Comparison of ENCODE assay signal across 8 cellular contexts in genomic region chr11:61776561-61777075, GRCh38. TPM values are rescaled to one million over a fixed set of nuclear protein-coding genes. Genes with fewer than 3 reads are reported as not detected.
DNase-seq lines count a peak whose midpoint lies in the region; ATAC-seq and TF ChIP-seq lines count a peak whose summit lies in the region.

No MANE protein-coding gene starts in this region.

- peak; percentile 83 for TF ChIP-seq CTCF in Loucy (conservative IDR thresholded peaks at IDR 0.05; ENCODE audit: low read length)

- H4K20me1 ChIP-seq in Loucy (ENCODE audit: insufficient read depth, low read length, poor library complexity, severe bottlenecking): no peaks in the 10 kb centered on the region

- ATAC-seq in memory B cell (ENCODE audit: low read depth): peak; percentile 70
- peak; percentile 68 for ATAC-seq in stimulated activated naive CD8-positive, alpha-beta T cell treated with anti-CD3 and anti-CD28 coated beads, Interleukin-15, Interleukin-2, amounts not matched to agents 100 U/mL and 50 U/mL, for 24 hours
- no peak for ATAC-seq in GM21528 (IDR thresholded peaks at IDR 0.05; ENCODE audit: low FRiP score, unreplicated experiment)

- H3K9me3 Mint-ChIP-seq in activated CD4-positive, alpha-beta T cell treated with anti-CD3 and anti-CD28 coated beads, Interleukin-2, amount 10 ng/mL, durations not matched to agents 7 days and 5 days: no peaks in the 10 kb centered on the region
- H3K9me3 Mint-ChIP-seq in memory B cell: no peaks in the 10 kb centered on the region

- H3K4me3 ChIP-seq in Loucy (ENCODE audit: low read length, poor library complexity, severe bottlenecking): no peak overlapping the region

- H3F3A ChIP-seq in Loucy (ENCODE audit: low read depth): no peaks in the 10 kb centered on the region

- H3K9ac ChIP-seq in Loucy (ENCODE audit: low read depth, low read length, poor library complexity, severe bottlenecking): no peak overlapping the region

- no peak overlapping the region for H3K4me2 ChIP-seq in Loucy (ENCODE audit: low read depth, low read length, poor library complexity, severe bottlenecking)

- CTCF ChIA-PET in activated CD4-positive, alpha-beta T cell treated with anti-CD3 and anti-CD28 coated beads, Interleukin-2, amount 10 ng/mL, durations not matched to agents 7 days and 5 days (lab: Charles Lee): interaction anchor here (0.6 to 1.3 kb wide), 5 partner anchors 10 to 68 kb away, joined by 3 to 4 read pairs (median 3); no protein-coding TSS in a partner anchor

- peaks cover 25% of the 10 kb centered on the region for H3K4me1 Mint-ChIP-seq in activated CD4-positive, alpha-beta T cell treated with anti-CD3 and anti-CD28 coated beads, Interleukin-2, amount 10 ng/mL, durations not matched to agents 7 days and 5 days
- H3K4me1 Mint-ChIP-seq in memory B cell: peaks cover 2% of the 10 kb centered on the region

- peaks cover 2% of the 10 kb centered on the region for H3K27me3 Mint-ChIP-seq in activated CD4-positive, alpha-beta T cell treated with anti-CD3 and anti-CD28 coated beads, Interleukin-2, amount 10 ng/mL, durations not matched to agents 7 days and 5 days
- H3K27me3 Mint-ChIP-seq in memory B cell: peaks cover 14% of the 10 kb centered on the region

- no peaks in the 10 kb centered on the region for H3K79me2 ChIP-seq in Loucy (ENCODE audit: insufficient read depth, low read length)

- no peaks in the 10 kb centered on the region for H3K36me3 Mint-ChIP-seq in activated CD4-positive, alpha-beta T cell treated with anti-CD3 and anti-CD28 coated beads, Interleukin-2, amount 10 ng/mL, durations not matched to agents 7 days and 5 days (ENCODE audit: low read depth)
- H3K36me3 Mint-ChIP-seq in memory B cell: no peaks in the 10 kb centered on the region

- no peak overlapping the region for H2AFZ ChIP-seq in Loucy (ENCODE audit: low read length)

- no peaks in the 10 kb centered on the region for H3K9me2 ChIP-seq in Loucy (replicated peaks; ENCODE audit: low read depth, low read length)

- H3K4me1 ChIP-seq in Loucy (ENCODE audit: insufficient read depth, low read length, poor library complexity, severe bottlenecking): no peaks in the 10 kb centered on the region

- no peak overlapping the region for H3K27ac Mint-ChIP-seq in activated CD4-positive, alpha-beta T cell treated with anti-CD3 and anti-CD28 coated beads, Interleukin-2, amount 10 ng/mL, durations not matched to agents 7 days and 5 days
- no peak overlapping the region for H3K27ac Mint-ChIP-seq in memory B cell

- H3K36me3 ChIP-seq in Loucy (ENCODE audit: insufficient read depth, low read length): no peaks in the 10 kb centered on the region

- peak overlapping the region; percentile 42 for H3K4me3 Mint-ChIP-seq in activated CD4-positive, alpha-beta T cell treated with anti-CD3 and anti-CD28 coated beads, Interleukin-2, amount 10 ng/mL, durations not matched to agents 7 days and 5 days
- H3K4me3 Mint-ChIP-seq in memory B cell: peak overlapping the region; percentile 53

- POLR2A ChIA-PET in activated CD4-positive, alpha-beta T cell treated with anti-CD3 and anti-CD28 coated beads, Interleukin-2, amount 10 ng/mL, durations not matched to agents 7 days and 5 days (lab: Charles Lee): no interaction called here

- H3K27me3 ChIP-seq in Loucy (ENCODE audit: insufficient read depth, low read length, poor library complexity, severe bottlenecking): no peaks in the 10 kb centered on the region

- DNase-seq in activated gamma-delta T cell treated with Interleukin-2 at 50 U/mL for 16 hours (peak; percentile 61), activated gamma-delta T cell (lab: John Stamatoyannopoulos, UW) (no peak), dermis blood vessel endothelial cell (peak; percentile 80), memory B cell (ENCODE audit: low spot score in 2 of 2) (peak; percentile 41 to 57)
- DNase-seq in activated CD4-positive, alpha-beta T cell treated with anti-CD3 and anti-CD28 coated beads, Interleukin-2, amount 10 ng/mL, durations not matched to agents 7 days and 5 days: peak; percentile 75
- DNase-seq in stimulated activated naive CD8-positive, alpha-beta T cell treated with anti-CD3 and anti-CD28 coated beads, Interleukin-15, Interleukin-2, amounts not matched to agents 100 U/mL and 50 U/mL, for 24 hours: peak; percentile 78

- no peaks in the 10 kb centered on the region for H3K9me3 ChIP-seq in Loucy (ENCODE audit: insufficient read depth, low read depth, low read length)

RNA-seq across cellular contexts. Expression of gene TMEM258, which starts 15.8 kb away (rescaled TPM):
- 100 to 1,000 TPM; 154 to 160 TPM for total RNA-seq in activated CD4-positive, alpha-beta T cell treated with anti-CD3 and anti-CD28 coated beads, Interleukin-2, amount 10 ng/mL, durations not matched to agents 7 days and 5 days
- 27.9 and 41.0 TPM in 2 replicates for total RNA-seq in dermis blood vessel endothelial cell

RNA-seq across cellular contexts. Expression of gene FEN1, which starts 16.1 kb away (rescaled TPM):
- total RNA-seq in activated CD4-positive, alpha-beta T cell treated with anti-CD3 and anti-CD28 coated beads, Interleukin-2, amount 10 ng/mL, durations not matched to agents 7 days and 5 days: 100 to 1,000 TPM in 1 of 2 experiments, 10 to 100 TPM in 1; 98.6 to 118 TPM
- total RNA-seq in dermis blood vessel endothelial cell: 27.4 and 48.5 TPM in 2 replicates

RNA-seq across cellular contexts. Expression of gene MYRF, which starts 24.2 kb away (rescaled TPM):
- total RNA-seq in activated CD4-positive, alpha-beta T cell treated with anti-CD3 and anti-CD28 coated beads, Interleukin-2, amount 10 ng/mL, durations not matched to agents 7 days and 5 days: 1 to 10 TPM; 1.1 to 1.2 TPM
- 0.17 and 0.28 TPM in 2 replicates for total RNA-seq in dermis blood vessel endothelial cell

RNA-seq across cellular contexts. Expression of gene FADS1, which starts 40.2 kb away (rescaled TPM):
- total RNA-seq in activated CD4-positive, alpha-beta T cell treated with anti-CD3 and anti-CD28 coated beads, Interleukin-2, amount 10 ng/mL, durations not matched to agents 7 days and 5 days: 10 to 100 TPM; 25.7 to 27.1 TPM
- 34.9 and 73.6 TPM in 2 replicates for total RNA-seq in dermis blood vessel endothelial cell

RNA-seq across cellular contexts. Expression of gene FADS2, which starts 51.5 kb away (rescaled TPM):
- 100 to 1,000 TPM; 128 to 135 TPM for total RNA-seq in activated CD4-positive, alpha-beta T cell treated with anti-CD3 and anti-CD28 coated beads, Interleukin-2, amount 10 ng/mL, durations not matched to agents 7 days and 5 days
- total RNA-seq in dermis blood vessel endothelial cell: 75.9 and 253 TPM in 2 replicates
